ENCODE assay signal across 8 cellular contexts in genomic region chr14:76948213-76948947, GRCh38.
DNase-seq lines count a peak whose midpoint lies in the region; ATAC-seq and TF ChIP-seq lines count a peak whose summit lies in the region.

No MANE protein-coding gene starts in this region.

- peaks cover 26% of the 10 kb centered on the region for H3K4me1 Mint-ChIP-seq in stimulated activated effector memory CD8-positive, alpha-beta T cell treated with anti-CD3 and anti-CD28 coated beads, Interleukin-12 subunit alpha, Interleukin-12 subunit beta, amount 100 ng/mL, for 72 hours

- DNase-seq in ascending aorta (ENCODE audit: low spot score in 2 of 2) (no peak), left lobe of liver (ENCODE audit: low spot score) (peak; percentile 55), NCI-H1417 treated with DMSO at 0.1 percent for 48 hours (lab: John Stamatoyannopoulos, UW) (no peak), iPS-NIHi11 (ENCODE audit: low spot score) (no peak)
- no peak for DNase-seq in stimulated activated effector memory CD8-positive, alpha-beta T cell treated with anti-CD3 and anti-CD28 coated beads, Interleukin-12 subunit alpha, Interleukin-12 subunit beta, amount 100 ng/mL, for 72 hours (ENCODE audit: low spot score in 2 of 2)

- H3K27ac ChIP-seq in HUES48 (ENCODE audit: low read depth, low read length) (peak overlapping the region; percentile 89), ascending aorta (peak overlapping the region; percentile 65 to 76)

- intact Hi-C loops in ascending aorta (cut with DNase I): no loop called here

- H3K9me3 ChIP-seq in HUES48 (ENCODE audit: control insufficient read depth, insufficient read depth, low read length) (no peaks in the 10 kb centered on the region), ascending aorta (no peaks in the 10 kb centered on the region)

- peak overlapping the region; percentile 54 for H3K27ac Mint-ChIP-seq in stimulated activated effector memory CD8-positive, alpha-beta T cell treated with anti-CD3 and anti-CD28 coated beads, Interleukin-12 subunit alpha, Interleukin-12 subunit beta, amount 100 ng/mL, for 72 hours

- H3K4me3 Mint-ChIP-seq in stimulated activated effector memory CD8-positive, alpha-beta T cell treated with anti-CD3 and anti-CD28 coated beads, Interleukin-12 subunit alpha, Interleukin-12 subunit beta, amount 100 ng/mL, for 72 hours: no peak overlapping the region

- H3K36me3 Mint-ChIP-seq in stimulated activated effector memory CD8-positive, alpha-beta T cell treated with anti-CD3 and anti-CD28 coated beads, Interleukin-12 subunit alpha, Interleukin-12 subunit beta, amount 100 ng/mL, for 72 hours: no peaks in the 10 kb centered on the region

- H3K9ac ChIP-seq in HUES48 (ENCODE audit: low read depth, low read length): peak overlapping the region; percentile 23; the same call in 1 of the 2 replicates

- peaks cover 22% of the 10 kb centered on the region for H3K4me1 ChIP-seq in HUES48 (ENCODE audit: control insufficient read depth, insufficient read depth, low read length)
- H3K4me1 ChIP-seq in ascending aorta: peaks cover 7 to 21% of the 10 kb centered on the region in 2 donors

- TF ChIP-seq CTCF in ascending aorta (IDR thresholded peaks at IDR 0.05): no peak

- no peaks in the 10 kb centered on the region for H3K9me3 Mint-ChIP-seq in stimulated activated effector memory CD8-positive, alpha-beta T cell treated with anti-CD3 and anti-CD28 coated beads, Interleukin-12 subunit alpha, Interleukin-12 subunit beta, amount 100 ng/mL, for 72 hours

- H3K36me3 ChIP-seq in HUES48 (ENCODE audit: control insufficient read depth, insufficient read depth, low read length) (no peaks in the 10 kb centered on the region), ascending aorta (no peaks in the 10 kb centered on the region)

- ATAC-seq in left lobe of liver (peak; percentile 42), GM18907 (IDR thresholded peaks at IDR 0.05; ENCODE audit: unreplicated experiment) (no peak), GM19395 (IDR thresholded peaks at IDR 0.05; ENCODE audit: unreplicated experiment) (no peak)
- ATAC-seq in stimulated activated effector memory CD8-positive, alpha-beta T cell treated with anti-CD3 and anti-CD28 coated beads, Interleukin-12 subunit alpha, Interleukin-12 subunit beta, amount 100 ng/mL, for 72 hours: no peak

- H3K4me3 ChIP-seq in HUES48 (ENCODE audit: low read depth, low read length) (0 out of 2 replicates have a peak overlapping the region, but pooled peaks have one; percentile 43), ascending aorta (no peak overlapping the region)

- H3K27me3 ChIP-seq in HUES48 (ENCODE audit: control insufficient read depth, insufficient read depth, low read length) (no peaks in the 10 kb centered on the region), ascending aorta (no peaks in the 10 kb centered on the region)
